ENCODE assay signal across 8 cellular contexts in the genomic region with DNA sequence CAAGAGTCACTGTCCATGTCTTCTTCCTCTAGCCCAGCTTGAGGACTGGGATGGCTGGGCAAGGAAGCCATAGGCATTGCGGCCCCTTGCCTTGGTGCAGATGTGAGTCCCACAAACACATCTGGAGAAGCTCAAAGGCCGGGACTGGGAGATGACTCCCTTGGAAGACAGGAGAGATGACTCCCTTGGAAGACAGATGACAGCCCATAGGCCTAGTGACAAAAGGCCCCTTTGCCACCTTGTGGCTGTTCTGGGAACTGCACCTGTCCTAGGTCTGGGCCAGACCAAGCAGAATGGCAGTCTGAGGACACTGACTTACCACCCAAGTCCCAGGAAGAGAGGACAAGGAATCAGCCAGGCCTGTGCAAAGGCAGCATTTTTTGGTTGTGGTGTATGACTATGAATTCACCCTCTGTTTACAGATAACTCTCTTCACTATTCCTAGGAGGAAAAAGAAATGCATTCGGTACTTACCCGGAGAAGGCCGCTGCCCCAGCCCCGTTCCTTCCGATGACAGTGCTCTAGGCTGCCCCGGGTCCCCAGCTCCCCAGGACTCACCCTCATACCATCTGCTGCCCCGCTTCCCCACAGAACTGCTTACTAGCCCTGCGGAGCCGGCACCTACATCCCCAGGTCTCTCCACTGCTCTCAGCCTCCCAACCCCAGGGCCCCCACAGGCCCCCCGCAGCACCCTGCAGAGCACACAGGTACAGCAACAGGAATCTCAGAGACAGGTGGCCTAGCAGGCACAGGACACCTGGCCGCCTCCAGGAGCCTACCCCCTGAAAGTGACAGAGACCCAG. TPM values are rescaled to one million over a fixed set of nuclear protein-coding genes. Genes with fewer than 3 reads are reported as not detected.
A peak's percentile ranks its signal among the peaks of the same experiment; 100 is the strongest.
DNase-seq lines count a peak whose midpoint lies in the region; ATAC-seq and TF ChIP-seq lines count a peak whose summit lies in the region.

No MANE protein-coding gene starts in this region.

- ATAC-seq in HG02798 (IDR thresholded peaks at IDR 0.05; ENCODE audit: poor library complexity, unreplicated experiment) (peak; percentile 73), lung (ENCODE audit: insufficient read depth, low FRiP score) (peak; percentile 79), GM19455 (IDR thresholded peaks at IDR 0.05; ENCODE audit: unreplicated experiment) (no peak)

- DNase-seq in NCI-H460 (ENCODE audit: extremely low read depth, low read depth) = peak; percentile 71
- DNase-seq in activated CD4-positive, alpha-beta T cell treated with anti-CD3 and anti-CD28 coated beads, Interleukin-2, amount 50 U/mL, for 48 hours = peak; percentile 90 to 92
- peak; percentile 40 to 74 for DNase-seq in dermis microvascular lymphatic vessel endothelial cell (ENCODE audit: low read depth in 2 of 2)
- peak; percentile 69 for DNase-seq in lung (ENCODE audit: low spot score)
- peak; percentile 60 for DNase-seq in stimulated activated CD8-positive, alpha-beta memory T cell treated with anti-CD3 and anti-CD28 coated beads, Interleukin-12 subunit alpha, Interleukin-12 subunit beta, amount 100 ng/mL, for 4 hours (ENCODE audit: low read depth)

- peaks cover 15 to 51% of the 10 kb centered on the region in 2 donors for H3K36me3 ChIP-seq in lung (ENCODE audit: control insufficient read depth in 2 of 2, insufficient read depth in 2 of 2, low read length in 2 of 2)

- TF ChIP-seq CTCF in GM12801 (IDR thresholded peaks at IDR 0.05; ENCODE audit: extremely low read depth, insufficient read length) (peak; percentile 84), lung (IDR thresholded peaks at IDR 0.05; ENCODE audit: control extremely low read depth, extremely low read depth) (peak; percentile 88)

- H3K9me3 ChIP-seq in lung (ENCODE audit: control insufficient read depth in 2 of 2, insufficient read depth in 1 of 2, low read length in 1 of 2) = no peaks in the 10 kb centered on the region

- peaks cover 5 to 8% of the 10 kb centered on the region in 2 donors for H3K4me1 ChIP-seq in lung (ENCODE audit: control insufficient read depth in 2 of 2, insufficient read depth in 2 of 2, low read length in 2 of 2)

- no peak overlapping the region for H3K4me3 ChIP-seq in lung

- H3K27ac ChIP-seq in lung (ENCODE audit: low read depth in 1 of 2, low read length in 1 of 2) = no peak overlapping the region

- 88 to 89% methylated on average over 13 of the region's 13 CpGs for WGBS in lung, 2 donors

- no peaks in the 10 kb centered on the region for H3K27me3 ChIP-seq in lung (ENCODE audit: control insufficient read depth, insufficient read depth)

RNA-seq across cellular contexts. Expression of gene SKP1, which starts 30.8 kb away (rescaled TPM):
- 412 and 435 TPM in 2 replicates for total RNA-seq in NCI-H460 (2014; rRNA removed; shearing (Covaris generic))
- polyA plus RNA-seq in NCI-H460 (2014; cell fraction: nucleus; rRNA removed) = 282 and 326 TPM in 2 replicates
- total RNA-seq in dermis microvascular lymphatic vessel endothelial cell (134 and 173 TPM in 2 replicates), lung (100 to 1,000 TPM; 242 to 324 TPM)
- 100 to 1,000 TPM; 149 to 551 TPM for polyA plus RNA-seq in lung

RNA-seq across cellular contexts. Expression of gene TCF7, which starts 31.5 kb away (rescaled TPM):
- total RNA-seq in NCI-H460 (2014; rRNA removed; shearing (Covaris generic)) = 0.42 TPM in 1 of 2 replicates, not detected in the other
- 0.06 and 0.68 TPM in 2 replicates for polyA plus RNA-seq in NCI-H460 (2014; cell fraction: nucleus; rRNA removed)
- 0.13 and 0.25 TPM in 2 replicates for total RNA-seq in dermis microvascular lymphatic vessel endothelial cell
- total RNA-seq in lung = 1 to 10 TPM; 3.7 to 6.0 TPM
- 1 to 10 TPM; 2.9 to 3.1 TPM for polyA plus RNA-seq in lung
